8 cellular contexts compared by ENCODE assay signal in the genomic region with DNA sequence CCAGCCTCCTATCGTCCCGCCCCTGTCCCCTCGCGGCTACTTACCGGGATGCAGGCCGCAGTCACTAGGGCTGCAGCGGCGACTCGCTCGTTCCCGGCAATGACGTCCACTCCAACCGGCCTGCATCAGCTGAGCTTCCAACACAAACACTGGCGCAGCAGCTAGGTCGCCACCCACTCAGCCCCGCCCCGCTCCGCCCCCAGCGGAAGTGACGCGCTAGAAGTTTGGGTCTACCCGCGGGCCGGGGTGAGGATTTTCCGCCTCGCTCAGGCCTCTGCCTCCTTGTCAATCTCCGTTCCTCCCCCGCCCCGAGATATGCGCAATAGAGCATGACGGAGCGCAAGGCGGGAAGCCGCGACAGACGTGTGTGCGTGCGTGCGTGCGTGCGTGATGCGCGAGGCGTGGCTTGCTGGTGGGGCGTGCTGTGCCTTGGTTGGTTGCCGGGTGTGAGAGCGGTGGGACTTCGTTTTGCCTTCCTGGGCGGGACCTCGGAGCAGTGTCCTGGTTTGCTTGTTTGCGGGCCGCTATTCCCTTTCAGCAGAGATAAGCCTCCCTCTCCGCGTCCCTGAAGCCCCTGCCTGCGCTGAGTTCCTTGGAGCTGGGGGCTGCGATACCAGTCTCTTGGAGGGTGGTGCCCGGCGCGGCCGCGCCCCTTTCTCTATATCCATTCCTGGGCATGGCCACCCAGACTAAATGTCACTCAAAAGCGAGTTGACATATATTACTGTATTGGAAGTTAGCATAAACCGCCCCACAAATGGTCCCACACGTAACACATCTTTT.
DNase-seq lines count a peak whose midpoint lies in the region; ATAC-seq lines count a peak whose summit lies in the region.

A gene with protein sequence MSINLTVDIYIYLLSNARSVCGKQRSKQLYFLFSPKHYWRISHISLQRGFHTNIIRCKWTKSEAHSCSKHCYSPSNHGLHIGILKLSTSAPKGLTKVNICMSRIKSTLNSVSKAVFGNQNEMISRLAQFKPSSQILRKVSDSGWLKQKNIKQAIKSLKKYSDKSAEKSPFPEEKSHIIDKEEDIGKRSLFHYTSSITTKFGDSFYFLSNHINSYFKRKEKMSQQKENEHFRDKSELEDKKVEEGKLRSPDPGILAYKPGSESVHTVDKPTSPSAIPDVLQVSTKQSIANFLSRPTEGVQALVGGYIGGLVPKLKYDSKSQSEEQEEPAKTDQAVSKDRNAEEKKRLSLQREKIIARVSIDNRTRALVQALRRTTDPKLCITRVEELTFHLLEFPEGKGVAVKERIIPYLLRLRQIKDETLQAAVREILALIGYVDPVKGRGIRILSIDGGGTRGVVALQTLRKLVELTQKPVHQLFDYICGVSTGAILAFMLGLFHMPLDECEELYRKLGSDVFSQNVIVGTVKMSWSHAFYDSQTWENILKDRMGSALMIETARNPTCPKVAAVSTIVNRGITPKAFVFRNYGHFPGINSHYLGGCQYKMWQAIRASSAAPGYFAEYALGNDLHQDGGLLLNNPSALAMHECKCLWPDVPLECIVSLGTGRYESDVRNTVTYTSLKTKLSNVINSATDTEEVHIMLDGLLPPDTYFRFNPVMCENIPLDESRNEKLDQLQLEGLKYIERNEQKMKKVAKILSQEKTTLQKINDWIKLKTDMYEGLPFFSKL (minus strand): TSS at position 151 of the 783 bp plus-strand sequence. CDS start 10,644 bp downstream, outside the sequence.

- ATAC-seq in GM19372 (IDR thresholded peaks at IDR 0.05; ENCODE audit: low read depth, unreplicated experiment) (peak; percentile 93), HG03558 (IDR thresholded peaks at IDR 0.05; ENCODE audit: extremely low read depth, unreplicated experiment) (peak; percentile 86)

- DNase-seq in C1 segment of cervical spinal cord (lab: John Stamatoyannopoulos, UW) (peak; percentile 98 to 100 (median 100)), NCI-H748 treated with DMSO at 0.1 percent for 48 hours (lab: John Stamatoyannopoulos, UW) (peak; percentile 97), dedifferentiated amniotic fluid mesenchymal stem cell (ENCODE audit: extremely low spot score) (peak; percentile 99), left kidney (ENCODE audit: low read depth, low spot score) (peak; percentile 100)
- DNase-seq in activated CD4-positive, alpha-beta T cell treated with anti-CD3 and anti-CD28 coated beads, Interleukin-2, amount 50 U/mL, for 24 hours (ENCODE audit: low read depth in 1 of 2, low spot score in 1 of 2): peak; percentile 100
- peak; percentile 100 for DNase-seq in stimulated activated CD4-positive, alpha-beta T cell treated with anti-CD3 and anti-CD28 coated beads, Interleukin-2, amount 100 ng/mL, for 24 hours

Comparison
In these comparisons a context has a peak if more than half of its experiments do, and no peak if none do; other contexts are left out.
1. Peak in every context shown above with its lines: DNase-seq and ATAC-seq.